In genomic region chr6:107729098-107729497, GRCh38 we compare ENCODE assay signal across 18 cellular contexts.
DNase-seq lines count a peak whose midpoint lies in the region; ATAC-seq, FAIRE-seq and TF ChIP-seq lines count a peak whose summit lies in the region.
"Had no signal": no experiment of that assay in that cellular context is flagged by ENCODE, and none has a peak within 500 bp of the region (broad histone marks: within the 10 kb centered on the region; RNA-seq: fewer than 3 reads in every experiment).

No MANE protein-coding gene starts in this region.

- POLR2A ChIA-PET in activated CD8-positive, alpha-beta T cell treated with anti-CD3 and anti-CD28 coated beads for 36 hours (lab: Charles Lee), result interaction anchor here (0.8 to 5.1 kb wide), 7 partner anchors 9 to 93 kb away, joined by 3 to 41 read pairs (median 4); partner anchors contain the start of gene SCML4
- POLR2A ChIA-PET in activated CD8-positive, alpha-beta T cell treated with anti-CD3 and anti-CD28 coated beads, Interleukin-2, amount 10 ng/mL, durations not matched to agents 7 days and 5 days (lab: Charles Lee), result no interaction called here
- POLR2A ChIA-PET in K562 (lab: Yijun Ruan, JAX), result no interaction called here

- no peak for TF ChIP-seq CTCF in activated CD8-positive, alpha-beta T cell treated with anti-CD3 and anti-CD28 coated beads for 36 hours (IDR thresholded peaks at IDR 0.05)
- TF ChIP-seq CTCF in Loucy (conservative IDR thresholded peaks at IDR 0.05; ENCODE audit: low read length) (0 out of 2 replicates have a peak, but pooled peaks have one; percentile 24), K562 (IDR thresholded peaks at IDR 0.05 in 2 of 3, conservative IDR thresholded peaks at IDR 0.05 in 1 of 3; ENCODE audit: insufficient read depth in 2 of 3, low read depth in 1 of 3, low read length in 3 of 3) (peak; percentile 23 to 49 (median 38); a peak in 4 of 6 replicates), neural progenitor cell (IDR thresholded peaks at IDR 0.05) (peak; percentile 29), omental fat pad (IDR thresholded peaks at IDR 0.05) (no peak)

- BruUV-seq in K562 (replicated peaks; lab: Mats Ljungman, UMichigan), result no TSS peak

- H3F3A ChIP-seq in Loucy (ENCODE audit: low read depth), result no peaks in the 10 kb centered on the region
- H3F3A ChIP-seq in neural progenitor cell (ENCODE audit: low read depth), result no peaks in the 10 kb centered on the region

- H3K9ac ChIP-seq in Loucy (ENCODE audit: low read depth, low read length, poor library complexity, severe bottlenecking) (no peak overlapping the region), K562 (ENCODE audit: insufficient read depth in 1 of 2, low read depth in 2 of 2, low read length in 2 of 2) (no peak overlapping the region), neural progenitor cell (no peak overlapping the region)

- H4K20me1 ChIP-seq in Loucy (ENCODE audit: insufficient read depth, low read length, poor library complexity, severe bottlenecking) (no peaks in the 10 kb centered on the region), K562 (replicated peaks; ENCODE audit: control insufficient read depth, insufficient read depth, low read length) (no peaks in the 10 kb centered on the region), neural progenitor cell (ENCODE audit: low read depth) (no peaks in the 10 kb centered on the region)

- no peak for FAIRE-seq in K562 (lab: Jason Lieb, UNC)

- intact Hi-C loops in activated CD8-positive, alpha-beta T cell treated with anti-CD3 and anti-CD28 coated beads for 36 hours (cut with micrococcal nuclease), result no loop called here
- intact Hi-C loops in K562 (cut with micrococcal nuclease), result no loop called here

- H3K79me2 ChIP-seq in Loucy (ENCODE audit: insufficient read depth, low read length) (no peaks in the 10 kb centered on the region), K562 (ENCODE audit: control insufficient read depth, insufficient read depth, low read length) (no peaks in the 10 kb centered on the region), neural progenitor cell (ENCODE audit: low read depth) (no peaks in the 10 kb centered on the region)

- H3K27me3 ChIP-seq in Loucy (ENCODE audit: insufficient read depth, low read length, poor library complexity, severe bottlenecking) (no peaks in the 10 kb centered on the region), K562 (ENCODE audit: control insufficient read depth in 2 of 2, insufficient read depth in 2 of 2, low read length in 2 of 2) (peaks cover 18 to 60% of the 10 kb centered on the region in 2 experiments), neural progenitor cell (no peaks in the 10 kb centered on the region)
- H3K27me3 ChIP-seq: testis had no signal

- no peak for TF ChIP-seq EP300 in K562 (IDR thresholded peaks at IDR 0.05; ENCODE audit: low read length)

- peaks cover 66% of the 10 kb centered on the region for H3K4me1 Mint-ChIP-seq in activated CD8-positive, alpha-beta T cell treated with anti-CD3 and anti-CD28 coated beads for 36 hours (ENCODE audit: low read depth)
- H3K4me1 Mint-ChIP-seq in activated CD8-positive, alpha-beta T cell treated with anti-CD3 and anti-CD28 coated beads, Interleukin-2, amount 10 ng/mL, durations not matched to agents 7 days and 5 days (ENCODE audit: low read depth), result peaks cover 78% of the 10 kb centered on the region
- H3K4me1 Mint-ChIP-seq in neural progenitor cell, result peaks cover 14% of the 10 kb centered on the region

- H3K27me3 Mint-ChIP-seq in activated CD8-positive, alpha-beta T cell treated with anti-CD3 and anti-CD28 coated beads for 36 hours, result no peaks in the 10 kb centered on the region
- no peaks in the 10 kb centered on the region for H3K27me3 Mint-ChIP-seq in activated CD8-positive, alpha-beta T cell treated with anti-CD3 and anti-CD28 coated beads, Interleukin-2, amount 10 ng/mL, durations not matched to agents 7 days and 5 days (ENCODE audit: low read depth)
- peaks cover 3% of the 10 kb centered on the region for H3K27me3 Mint-ChIP-seq in neural progenitor cell (ENCODE audit: insufficient read depth, low read depth)
- H3K27me3 Mint-ChIP-seq: IgD-negative memory B cell had no signal

- H3K36me3 ChIP-seq in Loucy (ENCODE audit: insufficient read depth, low read length), result no peaks in the 10 kb centered on the region
- no peaks in the 10 kb centered on the region for H3K36me3 ChIP-seq in K562 (ENCODE audit: control insufficient read depth, insufficient read depth, low read length)
- H3K36me3 ChIP-seq in neural progenitor cell, result no peaks in the 10 kb centered on the region

- CTCF ChIA-PET in activated CD8-positive, alpha-beta T cell treated with anti-CD3 and anti-CD28 coated beads for 36 hours (lab: Charles Lee), result interaction anchor here (0.8 to 10.2 kb wide), 17 partner anchors 11 to 228 kb away, joined by 3 to 139 read pairs (median 6); no protein-coding TSS in a partner anchor
- CTCF ChIA-PET in activated CD8-positive, alpha-beta T cell treated with anti-CD3 and anti-CD28 coated beads, Interleukin-2, amount 10 ng/mL, durations not matched to agents 7 days and 5 days (lab: Charles Lee), result interaction anchor here (0.9 to 7.9 kb wide), 14 partner anchors 8 to 139 kb away, joined by 4 to 115 read pairs (median 10); partner anchors contain the start of gene SCML4
- CTCF ChIA-PET in K562 (lab: Yijun Ruan, JAX; ENCODE audit: low intra/inter-chr PET ratio), result no interaction called here

- peak in 1 of 2 experiments; percentile 19; a peak in 1 of 4 replicates for TF ChIP-seq RAD21 in K562 (CRISPR knock-in tag; conservative IDR thresholded peaks at IDR 0.05 in 1 of 2, IDR thresholded peaks at IDR 0.05 in 1 of 2)

- no peak overlapping the region for H2AFZ ChIP-seq in Loucy (ENCODE audit: low read length)
- no peak overlapping the region for H2AFZ ChIP-seq in K562 (ENCODE audit: low read depth, low read length)
- no peak overlapping the region for H2AFZ ChIP-seq in neural progenitor cell (replicated peaks)

- no peak overlapping the region for H3K4me3 ChIP-seq in Loucy (ENCODE audit: low read length, poor library complexity, severe bottlenecking)
- H3K4me3 ChIP-seq in K562, result no peak overlapping the region
- H3K4me3 ChIP-seq in neural progenitor cell, result no peak overlapping the region
- H3K4me3 ChIP-seq: testis had no signal

- no peaks in the 10 kb centered on the region for H3K9me3 ChIP-seq in Loucy (ENCODE audit: insufficient read depth, low read depth, low read length)
- no peaks in the 10 kb centered on the region for H3K9me3 ChIP-seq in K562 (replicated peaks; ENCODE audit: control insufficient read depth, insufficient read depth, low read depth, low read length)
- no peaks in the 10 kb centered on the region for H3K9me3 ChIP-seq in neural progenitor cell (ENCODE audit: low read depth)
- H3K9me3 ChIP-seq: testis had no signal

- no peak for ATAC-seq in activated CD8-positive, alpha-beta T cell treated with anti-CD3 and anti-CD28 coated beads for 36 hours
- no peak for ATAC-seq in activated CD8-positive, alpha-beta T cell treated with anti-CD3 and anti-CD28 coated beads, Interleukin-2, amount 10 ng/mL, durations not matched to agents 7 days and 5 days
- ATAC-seq in K562 (peak; percentile 75), HG03342 (IDR thresholded peaks at IDR 0.05; ENCODE audit: unreplicated experiment) (no peak), omental fat pad (ENCODE audit: low FRiP score) (no peak)

- H3K36me3 Mint-ChIP-seq in activated CD8-positive, alpha-beta T cell treated with anti-CD3 and anti-CD28 coated beads for 36 hours (ENCODE audit: low read depth), result peaks cover 14% of the 10 kb centered on the region
- peaks cover 30% of the 10 kb centered on the region for H3K36me3 Mint-ChIP-seq in activated CD8-positive, alpha-beta T cell treated with anti-CD3 and anti-CD28 coated beads, Interleukin-2, amount 10 ng/mL, durations not matched to agents 7 days and 5 days (ENCODE audit: low read depth)
- H3K36me3 Mint-ChIP-seq in neural progenitor cell, result no peaks in the 10 kb centered on the region
- H3K36me3 Mint-ChIP-seq: IgD-negative memory B cell had no signal

- no peak for TF ChIP-seq POLR2A in K562 (conservative IDR thresholded peaks at IDR 0.05)

- no peak for DNase-seq in activated CD8-positive, alpha-beta T cell treated with anti-CD3 and anti-CD28 coated beads for 36 hours
- no peak for DNase-seq in activated CD8-positive, alpha-beta T cell treated with anti-CD3 and anti-CD28 coated beads, Interleukin-2, amount 10 ng/mL, durations not matched to agents 7 days and 5 days
- DNase-seq in K562 (ENCODE audit: extremely low read depth in 1 of 4, low spot score in 3 of 4), result peak in 2 of 4 experiments; percentile 8 to 22
- DNase-seq in neural progenitor cell (ENCODE audit: low spot score), result no peak
- no peak for DNase-seq in NK-92 (lab: John Stamatoyannopoulos, UW; ENCODE audit: unreplicated experiment)
- DNase-seq in omental fat pad (ENCODE audit: low spot score), result no peak
- DNase-seq: ACHN; activated CD4-positive, alpha-beta T cell treated with anti-CD3 and anti-CD28 coated beads, Interleukin-2, amount 50 U/mL, for 48 hours; DMS79 treated with DMSO at 0.1 percent for 48 hours; foreskin melanocyte; immature natural killer cell; mesenchymal stem cell; NCI-H1436 treated with DMSO at 0.1 percent for 48 hours; occipital lobe; testis had no signal

- WGBS in K562 (ENCODE audit: insufficient coverage, low coverage, missing lambda C conversion rate), result 0% methylated on average over 5 of the region's 5 CpGs

- H3K27ac ChIP-seq in K562 (ENCODE audit: extremely low read depth, low read depth, low read length) (no peak overlapping the region), neural progenitor cell (no peak overlapping the region)
- H3K27ac ChIP-seq: testis had no signal

- H3K9me2 ChIP-seq in Loucy (replicated peaks; ENCODE audit: low read depth, low read length), result no peaks in the 10 kb centered on the region

- H3K4me2 ChIP-seq in Loucy (ENCODE audit: low read depth, low read length, poor library complexity, severe bottlenecking), result no peak overlapping the region
- H3K4me2 ChIP-seq in K562 (ENCODE audit: insufficient read depth, low read length), result no peak overlapping the region
- H3K4me2 ChIP-seq in neural progenitor cell, result no peak overlapping the region

- in situ Hi-C loops in K562 (cut with MboI), result no loop called here

- H3K27ac Mint-ChIP-seq in activated CD8-positive, alpha-beta T cell treated with anti-CD3 and anti-CD28 coated beads for 36 hours, result peak overlapping the region; percentile 90
- no peak overlapping the region for H3K27ac Mint-ChIP-seq in activated CD8-positive, alpha-beta T cell treated with anti-CD3 and anti-CD28 coated beads, Interleukin-2, amount 10 ng/mL, durations not matched to agents 7 days and 5 days
- no peak overlapping the region for H3K27ac Mint-ChIP-seq in neural progenitor cell

- H3K4me1 ChIP-seq in Loucy (ENCODE audit: insufficient read depth, low read length, poor library complexity, severe bottlenecking), result peaks cover 21% of the 10 kb centered on the region
- no peaks in the 10 kb centered on the region; a peak in 1 of 5 replicates for H3K4me1 ChIP-seq in K562 (replicated peaks in 1 of 2; ENCODE audit: control insufficient read depth in 2 of 2, insufficient read depth in 2 of 2, low read length in 2 of 2)
- H3K4me1 ChIP-seq in neural progenitor cell, result peaks cover 8% of the 10 kb centered on the region
- H3K4me1 ChIP-seq: testis had no signal

- peak overlapping the region; percentile 89 for H3K4me3 Mint-ChIP-seq in activated CD8-positive, alpha-beta T cell treated with anti-CD3 and anti-CD28 coated beads for 36 hours
- H3K4me3 Mint-ChIP-seq in activated CD8-positive, alpha-beta T cell treated with anti-CD3 and anti-CD28 coated beads, Interleukin-2, amount 10 ng/mL, durations not matched to agents 7 days and 5 days, result no peak overlapping the region
- no peak overlapping the region for H3K4me3 Mint-ChIP-seq in neural progenitor cell
- H3K4me3 Mint-ChIP-seq: immature natural killer cell had no signal

- no peaks in the 10 kb centered on the region for H3K9me3 Mint-ChIP-seq in activated CD8-positive, alpha-beta T cell treated with anti-CD3 and anti-CD28 coated beads for 36 hours
- H3K9me3 Mint-ChIP-seq in activated CD8-positive, alpha-beta T cell treated with anti-CD3 and anti-CD28 coated beads, Interleukin-2, amount 10 ng/mL, durations not matched to agents 7 days and 5 days (ENCODE audit: insufficient read depth), result no peaks in the 10 kb centered on the region
- no peaks in the 10 kb centered on the region for H3K9me3 Mint-ChIP-seq in neural progenitor cell
- H3K9me3 Mint-ChIP-seq: IgD-negative memory B cell, immature natural killer cell had no signal

- H3K9me1 ChIP-seq in K562 (ENCODE audit: control insufficient read depth, insufficient read depth, low read length), result no peaks in the 10 kb centered on the region

Comparison
In these comparisons a context has a peak if more than half of its experiments do, and no peak if none do; other contexts are left out.
1. CTCF ChIP-seq: peak in Loucy (single experiment), K562 (3 of 3) and neural progenitor cell (single experiment); none in activated CD8-positive, alpha-beta T cell treated with anti-CD3 and anti-CD28 coated beads for 36 hours (single experiment) and omental fat pad (0 of 3).